Comparison of ENCODE assay signal across 1 cellular context in the genomic region with DNA sequence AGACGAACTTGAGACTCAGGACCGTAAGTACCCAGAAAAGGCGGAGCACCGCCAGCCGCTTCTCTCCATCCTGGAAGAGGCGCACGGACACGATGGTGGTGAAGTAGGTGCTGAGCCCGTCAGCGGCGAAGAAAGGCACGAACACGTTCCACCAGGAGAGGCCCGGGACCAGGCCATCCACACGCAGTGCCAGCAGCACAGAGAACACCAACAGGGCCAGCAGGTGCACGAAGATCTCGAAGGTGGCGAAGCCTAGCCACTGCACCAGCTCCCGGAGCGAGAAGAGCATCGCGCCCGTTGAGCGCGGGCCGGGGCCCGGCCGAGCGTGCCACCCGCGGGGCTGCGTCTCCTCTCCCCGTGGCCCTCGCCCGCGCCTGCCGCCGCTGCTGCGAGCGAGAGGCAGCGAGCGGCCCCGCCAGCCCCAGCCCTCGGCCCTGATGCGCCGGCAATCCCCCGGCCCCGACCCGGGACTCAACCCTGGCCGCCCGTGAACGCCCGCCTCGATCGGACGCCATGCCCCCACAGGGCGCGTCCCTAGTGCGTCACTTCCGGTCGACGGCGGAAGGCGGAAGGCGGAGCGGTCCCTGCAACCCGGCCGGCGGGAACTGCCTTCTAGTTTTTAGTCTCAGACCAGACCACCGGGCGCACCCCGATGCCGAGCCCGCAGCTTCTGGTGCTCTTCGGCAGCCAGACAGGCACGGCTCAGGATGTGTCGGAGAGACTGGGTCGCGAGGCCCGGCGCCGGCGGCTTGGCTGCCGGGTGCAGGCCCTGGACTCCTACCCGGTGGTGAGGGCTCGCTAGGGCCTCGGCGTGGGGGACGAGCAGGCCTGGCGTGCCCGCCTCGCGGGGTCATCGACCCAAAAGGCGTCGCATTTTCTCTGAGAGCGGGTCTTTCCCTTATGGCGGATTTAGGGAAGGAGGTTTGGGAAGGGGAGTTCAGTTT.
TF ChIP-seq lines count a peak whose summit lies in the region.

Gene NDOR1, plus strand, starts transcription at position 575 of the 944 bp plus-strand sequence. Its CDS starts 78 bp downstream, at position 653.
A gene with protein sequence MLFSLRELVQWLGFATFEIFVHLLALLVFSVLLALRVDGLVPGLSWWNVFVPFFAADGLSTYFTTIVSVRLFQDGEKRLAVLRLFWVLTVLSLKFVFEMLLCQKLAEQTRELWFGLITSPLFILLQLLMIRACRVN (minus strand): TSS at position 523 of the 944 bp plus-strand sequence. CDS start 234 bp downstream, at position 289.

TF ChIP-seq in HepG2, 621 proteins besides CTCF, POLR2A, EP300 and RAD21 (continued from another document and continues in another):
- peak; percentile 35; the same call in 1 of the 2 replicates for TF ChIP-seq ZBTB33 (CRISPR knock-in tag; IDR thresholded peaks at IDR 0.05)
- TF ChIP-seq MIER3 (CRISPR knock-in tag; IDR thresholded peaks at IDR 0.05; ENCODE audit: borderline replicate concordance): peak; percentile 48; the same call in 1 of the 2 replicates
- no peak for TF ChIP-seq ZNF883 (CRISPR knock-in tag; IDR thresholded peaks at IDR 0.05; ENCODE audit: not compliant biosample characterization)
- TF ChIP-seq, protein P1, sequence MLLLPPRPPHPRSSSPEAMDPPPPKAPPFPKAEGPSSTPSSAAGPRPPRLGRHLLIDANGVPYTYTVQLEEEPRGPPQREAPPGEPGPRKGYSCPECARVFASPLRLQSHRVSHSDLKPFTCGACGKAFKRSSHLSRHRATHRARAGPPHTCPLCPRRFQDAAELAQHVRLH (CRISPR knock-in tag; IDR thresholded peaks at IDR 0.05; ENCODE audit: borderline replicate concordance, low read depth): peak; percentile 63; the same call in 1 of the 2 replicates
- TF ChIP-seq NFYC (CRISPR knock-in tag; IDR thresholded peaks at IDR 0.05): 0 out of 2 replicates have a peak, but pooled peaks have one; percentile 26
- no peak for TF ChIP-seq NFKB2 (CRISPR knock-in tag; IDR thresholded peaks at IDR 0.05; ENCODE audit: borderline replicate concordance)
- no peak for TF ChIP-seq ZNF7 (CRISPR knock-in tag; IDR thresholded peaks at IDR 0.05)
- TF ChIP-seq SP140L (CRISPR knock-in tag; IDR thresholded peaks at IDR 0.05; ENCODE audit: borderline replicate concordance): no peak
- no peak; the same call in 1 of the 2 replicates for TF ChIP-seq GRHL1 (CRISPR knock-in tag; conservative IDR thresholded peaks at IDR 0.05)
- peak; percentile 96 for TF ChIP-seq ZHX2 (IDR thresholded peaks at IDR 0.05; ENCODE audit: low read depth)
- TF ChIP-seq ZHX2 (CRISPR knock-in tag; IDR thresholded peaks at IDR 0.05; ENCODE audit: borderline replicate concordance): peak; percentile 63; the same call in 1 of the 2 replicates
- TF ChIP-seq, protein P2, sequence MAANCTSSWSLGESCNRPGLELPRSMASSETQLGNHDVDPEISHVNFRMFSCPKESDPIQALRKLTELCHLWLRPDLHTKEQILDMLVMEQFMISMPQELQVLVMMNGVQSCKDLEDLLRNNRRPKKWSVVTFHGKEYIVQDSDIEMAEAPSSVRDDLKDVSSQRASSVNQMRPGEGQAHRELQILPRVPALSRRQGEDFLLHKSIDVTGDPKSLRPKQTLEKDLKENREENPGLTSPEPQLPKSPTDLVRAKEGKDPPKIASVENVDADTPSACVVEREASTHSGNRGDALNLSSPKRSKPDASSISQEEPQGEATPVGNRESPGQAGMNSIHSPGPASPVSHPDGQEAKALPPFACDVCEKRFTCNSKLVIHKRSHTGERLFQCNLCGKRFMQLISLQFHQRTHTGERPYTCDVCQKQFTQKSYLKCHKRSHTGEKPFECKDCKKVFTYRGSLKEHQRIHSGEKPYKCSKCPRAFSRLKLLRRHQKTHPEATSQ (CRISPR knock-in tag; IDR thresholded peaks at IDR 0.05; ENCODE audit: borderline replicate concordance): no peak
- TF ChIP-seq, protein P3, sequence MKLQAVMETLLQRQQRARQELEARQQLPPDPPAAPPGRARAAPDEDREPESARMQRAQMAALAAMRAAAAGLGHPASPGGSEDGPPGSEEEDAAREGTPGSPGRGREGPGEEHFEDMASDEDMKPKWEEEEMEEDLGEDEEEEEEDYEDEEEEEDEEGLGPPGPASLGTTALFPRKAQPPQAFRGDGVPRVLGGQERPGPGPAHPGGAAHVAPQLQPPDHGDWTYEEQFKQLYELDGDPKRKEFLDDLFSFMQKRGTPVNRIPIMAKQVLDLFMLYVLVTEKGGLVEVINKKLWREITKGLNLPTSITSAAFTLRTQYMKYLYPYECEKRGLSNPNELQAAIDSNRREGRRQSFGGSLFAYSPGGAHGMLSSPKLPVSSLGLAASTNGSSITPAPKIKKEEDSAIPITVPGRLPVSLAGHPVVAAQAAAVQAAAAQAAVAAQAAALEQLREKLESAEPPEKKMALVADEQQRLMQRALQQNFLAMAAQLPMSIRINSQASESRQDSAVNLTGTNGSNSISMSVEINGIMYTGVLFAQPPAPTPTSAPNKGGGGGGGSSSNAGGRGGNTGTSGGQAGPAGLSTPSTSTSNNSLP (IDR thresholded peaks at IDR 0.05; ENCODE audit: low read depth, low read length): no peak
- TF ChIP-seq NRL (CRISPR knock-in tag; IDR thresholded peaks at IDR 0.05; ENCODE audit: borderline replicate concordance): no peak
- TF ChIP-seq, protein P4, sequence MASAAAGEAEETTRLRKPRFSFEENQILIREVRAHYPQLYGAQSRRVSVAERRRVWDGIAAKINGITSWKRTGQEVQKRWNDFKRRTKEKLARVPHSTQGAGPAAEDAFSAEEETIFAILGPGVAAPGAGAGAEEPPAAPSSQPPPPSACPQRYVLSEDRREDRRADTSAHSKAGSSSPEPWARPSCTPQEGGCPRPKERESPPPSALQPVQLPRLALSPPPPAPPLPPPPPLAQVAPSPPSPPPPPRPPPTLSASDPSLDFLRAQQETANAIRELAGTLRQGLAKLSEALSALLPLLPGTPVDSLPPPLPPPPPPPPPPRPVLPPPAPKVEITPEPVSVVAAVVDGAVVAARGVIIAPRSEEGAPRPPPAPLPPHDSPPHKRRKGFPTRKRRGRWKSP (CRISPR knock-in tag; IDR thresholded peaks at IDR 0.05): no peak
- TF ChIP-seq, protein P5, sequence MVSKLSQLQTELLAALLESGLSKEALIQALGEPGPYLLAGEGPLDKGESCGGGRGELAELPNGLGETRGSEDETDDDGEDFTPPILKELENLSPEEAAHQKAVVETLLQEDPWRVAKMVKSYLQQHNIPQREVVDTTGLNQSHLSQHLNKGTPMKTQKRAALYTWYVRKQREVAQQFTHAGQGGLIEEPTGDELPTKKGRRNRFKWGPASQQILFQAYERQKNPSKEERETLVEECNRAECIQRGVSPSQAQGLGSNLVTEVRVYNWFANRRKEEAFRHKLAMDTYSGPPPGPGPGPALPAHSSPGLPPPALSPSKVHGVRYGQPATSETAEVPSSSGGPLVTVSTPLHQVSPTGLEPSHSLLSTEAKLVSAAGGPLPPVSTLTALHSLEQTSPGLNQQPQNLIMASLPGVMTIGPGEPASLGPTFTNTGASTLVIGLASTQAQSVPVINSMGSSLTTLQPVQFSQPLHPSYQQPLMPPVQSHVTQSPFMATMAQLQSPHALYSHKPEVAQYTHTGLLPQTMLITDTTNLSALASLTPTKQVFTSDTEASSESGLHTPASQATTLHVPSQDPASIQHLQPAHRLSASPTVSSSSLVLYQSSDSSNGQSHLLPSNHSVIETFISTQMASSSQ (IDR thresholded peaks at IDR 0.05; ENCODE audit: low read depth): no peak
- TF ChIP-seq, protein P5 (CRISPR knock-in tag; IDR thresholded peaks at IDR 0.05; ENCODE audit: borderline replicate concordance): no peak
- peak; percentile 99 for TF ChIP-seq KAT8 (CRISPR knock-in tag; IDR thresholded peaks at IDR 0.05)
- TF ChIP-seq IRX3 (CRISPR knock-in tag; IDR thresholded peaks at IDR 0.05; ENCODE audit: borderline replicate concordance, low read depth): 0 out of 2 replicates have a peak, but pooled peaks have one; percentile 31
- TF ChIP-seq ZNF569 (CRISPR knock-in tag; IDR thresholded peaks at IDR 0.05; ENCODE audit: borderline replicate concordance): no peak
- TF ChIP-seq HNF4G (IDR thresholded peaks at IDR 0.05; ENCODE audit: borderline replicate concordance, low read depth, low read length): peak; percentile 50; the same call in 1 of the 2 replicates
- TF ChIP-seq HNF4G (CRISPR knock-in tag; IDR thresholded peaks at IDR 0.05; ENCODE audit: borderline replicate concordance, low read depth): 0 out of 2 replicates have a peak, but pooled peaks have one; percentile 29
